24 cellular contexts compared by ENCODE assay signal in the genomic region with DNA sequence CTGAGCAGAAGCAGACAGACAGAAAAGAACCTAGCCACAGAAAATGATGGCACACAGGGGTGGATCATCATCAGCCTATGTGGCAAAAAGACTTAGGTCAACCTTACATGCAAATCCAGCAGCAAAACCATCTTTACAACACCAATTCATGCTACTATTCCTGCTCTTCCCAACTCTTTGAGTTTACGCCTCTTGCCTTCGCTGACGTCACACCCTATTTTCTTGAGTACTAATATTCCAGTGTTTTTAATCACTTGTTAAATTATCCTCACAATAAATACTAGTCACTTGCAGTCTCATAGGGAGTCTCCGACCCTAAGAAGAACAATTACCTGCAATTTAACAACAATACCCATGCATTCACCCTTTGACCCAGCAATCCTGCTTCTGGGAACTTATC.
"Had no signal": no experiment of that assay in that cellular context is flagged by ENCODE, and none has a peak within 500 bp of the region (broad histone marks: within the 10 kb centered on the region; RNA-seq: fewer than 3 reads in every experiment).

No MANE protein-coding gene starts in this region.

- H3K9me3 Mint-ChIP-seq: dendritic cell treated with granulocyte-macrophage colony-stimulating factor and Interleukin-4, amounts not matched to agents 40 ng/mL and 50 ng/mL, for 4 days; natural killer cell; neural progenitor cell had no signal

- H3K4me1 ChIP-seq: parathyroid adenoma, upper lobe of right lung had no signal

- H3K27me3 ChIP-seq: gastrocnemius medialis, neural progenitor cell, tibial nerve, uterus had no signal

- H3K27ac Mint-ChIP-seq: dendritic cell treated with granulocyte-macrophage colony-stimulating factor and Interleukin-4, amounts not matched to agents 40 ng/mL and 50 ng/mL, for 4 days; endodermal cell; memory B cell; natural killer cell; progenitor cell of endocrine pancreas; stimulated activated memory B cell treated with anti-CD40 and anti-IgM and Interleukin-4, amounts not matched to agents 10 μg/mL and 1 μg/mL and 100 μg/mL, for 72 hours had no signal

- H3K4me3 Mint-ChIP-seq: dendritic cell treated with granulocyte-macrophage colony-stimulating factor and Interleukin-4, amounts not matched to agents 40 ng/mL and 50 ng/mL, for 4 days; endodermal cell; memory B cell; natural killer cell; neural progenitor cell; stimulated activated memory B cell treated with anti-CD40 and anti-IgM and Interleukin-4, amounts not matched to agents 10 μg/mL and 1 μg/mL and 100 μg/mL, for 72 hours had no signal

- H3K4me2 ChIP-seq: neural progenitor cell had no signal

- H2AFZ ChIP-seq: neural progenitor cell, parathyroid adenoma had no signal

- DNase-seq: effector CD8-positive, alpha-beta T cell; foreskin fibroblast; gastrocnemius medialis; kidney; natural killer cell; stimulated activated CD4-positive, alpha-beta T cell treated with anti-CD3 and anti-CD28 coated beads, Interleukin-2, amount 100 ng/mL, for 24 hours; stimulated activated CD4-positive, alpha-beta T cell treated with anti-CD3 and anti-CD28 coated beads, Interleukin-4, amount 100 ng/mL, for 24 hours; stimulated activated naive CD8-positive, alpha-beta T cell treated with anti-CD3 and anti-CD28 coated beads, Interleukin-15, Interleukin-2, amounts not matched to agents 100 U/mL and 50 U/mL, for 24 hours; upper lobe of right lung; uterus had no signal

- ATAC-seq: esophagus mucosa; gastrocnemius medialis; left lobe of liver; natural killer cell; stimulated activated memory B cell treated with anti-CD40 and anti-IgM and Interleukin-4, amounts not matched to agents 10 μg/mL and 1 μg/mL and 100 μg/mL, for 72 hours; stimulated activated naive CD8-positive, alpha-beta T cell treated with anti-CD3 and anti-CD28 coated beads, Interleukin-15, Interleukin-2, amounts not matched to agents 100 U/mL and 50 U/mL, for 24 hours; upper lobe of right lung had no signal

- H3K4me3 ChIP-seq: gastrocnemius medialis, lung, neural progenitor cell, thoracic aorta, tibial nerve, upper lobe of right lung, uterus had no signal

- H3K27ac ChIP-seq: epithelial cell of prostate, gastrocnemius medialis, neural progenitor cell, parathyroid adenoma, thoracic aorta, tibial nerve, upper lobe of right lung, uterus had no signal

- H3K36me3 Mint-ChIP-seq: natural killer cell, neural progenitor cell had no signal

- FAIRE-seq: colon, kidney had no signal

- H3K9ac ChIP-seq: neural progenitor cell, parathyroid adenoma had no signal

- H3K9me3 ChIP-seq: gastrocnemius medialis, thoracic aorta, upper lobe of right lung, uterus had no signal

- H3K36me3 ChIP-seq: gastrocnemius medialis, neural progenitor cell, thoracic aorta, tibial nerve, upper lobe of right lung, uterus had no signal

- H3K79me2 ChIP-seq: parathyroid adenoma had no signal
